Comparison of ENCODE assay signal across 1 cellular context in the genomic region with DNA sequence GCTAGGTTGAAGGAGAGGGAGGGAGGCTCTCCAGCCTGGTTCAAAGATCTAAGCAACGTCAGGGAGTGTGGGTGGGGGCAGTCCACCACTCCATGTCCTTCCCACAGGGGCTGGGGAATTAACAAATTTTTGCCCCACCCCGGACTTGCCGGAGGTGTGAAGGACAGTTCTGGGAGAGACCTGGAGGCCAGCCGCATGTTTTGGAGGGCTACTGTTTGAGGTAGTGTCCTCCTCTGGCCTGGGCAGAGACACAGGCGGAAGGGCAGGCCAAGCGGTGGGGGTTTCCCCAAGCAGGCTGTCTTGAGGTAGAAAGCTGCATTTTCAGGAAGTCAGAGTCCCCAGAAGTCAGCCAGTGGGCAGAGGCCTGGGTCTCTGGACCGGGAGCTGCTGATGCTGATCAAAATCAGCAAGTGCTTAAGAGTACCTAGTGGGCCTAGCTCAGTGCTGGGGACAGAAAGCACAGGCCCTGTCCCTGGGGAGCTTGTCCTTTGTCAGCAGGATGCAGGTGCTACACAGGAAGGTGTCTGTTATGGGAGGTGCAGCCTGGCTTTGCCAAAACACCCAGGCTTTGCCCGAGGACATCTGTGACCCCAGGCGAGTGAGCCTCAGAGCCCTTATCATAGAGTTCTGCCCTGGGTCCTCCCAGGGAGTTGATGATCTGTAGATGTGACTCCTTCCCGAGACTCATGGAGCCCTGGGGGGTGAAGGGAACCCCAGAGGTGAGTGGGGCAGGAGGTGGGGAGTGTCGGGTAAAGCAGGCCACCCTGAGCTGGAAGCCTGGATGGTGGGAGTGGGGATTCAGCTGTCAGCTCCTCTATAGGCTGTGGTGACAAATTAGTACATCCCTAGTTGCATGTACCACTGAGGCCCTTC.
TF ChIP-seq lines count a peak whose summit lies in the region.

No MANE protein-coding gene starts in this region.

TF ChIP-seq in GM12878, 131 proteins besides CTCF, POLR2A, EP300 and RAD21 (continued from another document):
- TF ChIP-seq, protein P1, sequence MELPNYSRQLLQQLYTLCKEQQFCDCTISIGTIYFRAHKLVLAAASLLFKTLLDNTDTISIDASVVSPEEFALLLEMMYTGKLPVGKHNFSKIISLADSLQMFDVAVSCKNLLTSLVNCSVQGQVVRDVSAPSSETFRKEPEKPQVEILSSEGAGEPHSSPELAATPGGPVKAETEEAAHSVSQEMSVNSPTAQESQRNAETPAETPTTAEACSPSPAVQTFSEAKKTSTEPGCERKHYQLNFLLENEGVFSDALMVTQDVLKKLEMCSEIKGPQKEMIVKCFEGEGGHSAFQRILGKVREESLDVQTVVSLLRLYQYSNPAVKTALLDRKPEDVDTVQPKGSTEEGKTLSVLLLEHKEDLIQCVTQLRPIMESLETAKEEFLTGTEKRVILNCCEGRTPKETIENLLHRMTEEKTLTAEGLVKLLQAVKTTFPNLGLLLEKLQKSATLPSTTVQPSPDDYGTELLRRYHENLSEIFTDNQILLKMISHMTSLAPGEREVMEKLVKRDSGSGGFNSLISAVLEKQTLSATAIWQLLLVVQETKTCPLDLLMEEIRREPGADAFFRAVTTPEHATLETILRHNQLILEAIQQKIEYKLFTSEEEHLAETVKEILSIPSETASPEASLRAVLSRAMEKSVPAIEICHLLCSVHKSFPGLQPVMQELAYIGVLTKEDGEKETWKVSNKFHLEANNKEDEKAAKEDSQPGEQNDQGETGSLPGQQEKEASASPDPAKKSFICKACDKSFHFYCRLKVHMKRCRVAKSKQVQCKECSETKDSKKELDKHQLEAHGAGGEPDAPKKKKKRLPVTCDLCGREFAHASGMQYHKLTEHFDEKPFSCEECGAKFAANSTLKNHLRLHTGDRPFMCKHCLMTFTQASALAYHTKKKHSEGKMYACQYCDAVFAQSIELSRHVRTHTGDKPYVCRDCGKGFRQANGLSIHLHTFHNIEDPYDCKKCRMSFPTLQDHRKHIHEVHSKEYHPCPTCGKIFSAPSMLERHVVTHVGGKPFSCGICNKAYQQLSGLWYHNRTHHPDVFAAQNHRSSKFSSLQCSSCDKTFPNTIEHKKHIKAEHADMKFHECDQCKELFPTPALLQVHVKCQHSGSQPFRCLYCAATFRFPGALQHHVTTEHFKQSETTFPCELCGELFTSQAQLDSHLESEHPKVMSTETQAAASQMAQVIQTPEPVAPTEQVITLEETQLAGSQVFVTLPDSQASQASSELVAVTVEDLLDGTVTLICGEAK (IDR thresholded peaks at IDR 0.05; ENCODE audit: borderline replicate concordance), result no peak
- peak; percentile 80; the same call in 1 of the 2 replicates for TF ChIP-seq DPF2 (IDR thresholded peaks at IDR 0.05)
- TF ChIP-seq NR2C2 (IDR thresholded peaks at IDR 0.05; ENCODE audit: borderline replicate concordance, control insufficient read depth, insufficient read length, low read depth), result no peak
- TF ChIP-seq, protein P2, sequence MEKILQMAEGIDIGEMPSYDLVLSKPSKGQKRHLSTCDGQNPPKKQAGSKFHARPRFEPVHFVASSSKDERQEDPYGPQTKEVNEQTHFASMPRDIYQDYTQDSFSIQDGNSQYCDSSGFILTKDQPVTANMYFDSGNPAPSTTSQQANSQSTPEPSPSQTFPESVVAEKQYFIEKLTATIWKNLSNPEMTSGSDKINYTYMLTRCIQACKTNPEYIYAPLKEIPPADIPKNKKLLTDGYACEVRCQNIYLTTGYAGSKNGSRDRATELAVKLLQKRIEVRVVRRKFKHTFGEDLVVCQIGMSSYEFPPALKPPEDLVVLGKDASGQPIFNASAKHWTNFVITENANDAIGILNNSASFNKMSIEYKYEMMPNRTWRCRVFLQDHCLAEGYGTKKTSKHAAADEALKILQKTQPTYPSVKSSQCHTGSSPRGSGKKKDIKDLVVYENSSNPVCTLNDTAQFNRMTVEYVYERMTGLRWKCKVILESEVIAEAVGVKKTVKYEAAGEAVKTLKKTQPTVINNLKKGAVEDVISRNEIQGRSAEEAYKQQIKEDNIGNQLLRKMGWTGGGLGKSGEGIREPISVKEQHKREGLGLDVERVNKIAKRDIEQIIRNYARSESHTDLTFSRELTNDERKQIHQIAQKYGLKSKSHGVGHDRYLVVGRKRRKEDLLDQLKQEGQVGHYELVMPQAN (conservative IDR thresholded peaks at IDR 0.05), result no peak
- TF ChIP-seq BHLHE40 (IDR thresholded peaks at IDR 0.05; ENCODE audit: borderline replicate concordance in 1 of 2, low read depth in 2 of 2, low read length in 1 of 2), result peak in 1 of 2 experiments; percentile 2; a peak in 1 of 4 replicates
- no peak for TF ChIP-seq KDM1A (IDR thresholded peaks at IDR 0.05; ENCODE audit: borderline replicate concordance)
- no peak for TF ChIP-seq WRNIP1 (IDR thresholded peaks at IDR 0.05; ENCODE audit: borderline replicate concordance, low read depth, low read length)
- no peak for TF ChIP-seq CEBPB (IDR thresholded peaks at IDR 0.05; ENCODE audit: borderline replicate concordance in 1 of 2, low read depth in 2 of 2, low read length in 2 of 2)
- TF ChIP-seq ZNF217 (IDR thresholded peaks at IDR 0.05), result no peak
- TF ChIP-seq, protein P3, sequence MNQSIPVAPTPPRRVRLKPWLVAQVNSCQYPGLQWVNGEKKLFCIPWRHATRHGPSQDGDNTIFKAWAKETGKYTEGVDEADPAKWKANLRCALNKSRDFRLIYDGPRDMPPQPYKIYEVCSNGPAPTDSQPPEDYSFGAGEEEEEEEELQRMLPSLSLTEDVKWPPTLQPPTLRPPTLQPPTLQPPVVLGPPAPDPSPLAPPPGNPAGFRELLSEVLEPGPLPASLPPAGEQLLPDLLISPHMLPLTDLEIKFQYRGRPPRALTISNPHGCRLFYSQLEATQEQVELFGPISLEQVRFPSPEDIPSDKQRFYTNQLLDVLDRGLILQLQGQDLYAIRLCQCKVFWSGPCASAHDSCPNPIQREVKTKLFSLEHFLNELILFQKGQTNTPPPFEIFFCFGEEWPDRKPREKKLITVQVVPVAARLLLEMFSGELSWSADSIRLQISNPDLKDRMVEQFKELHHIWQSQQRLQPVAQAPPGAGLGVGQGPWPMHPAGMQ (IDR thresholded peaks at IDR 0.05; ENCODE audit: borderline replicate concordance), result no peak
- TF ChIP-seq TCF3 (IDR thresholded peaks at IDR 0.05; ENCODE audit: borderline replicate concordance, insufficient read depth, low read depth, low read length), result no peak
- TF ChIP-seq NBN (IDR thresholded peaks at IDR 0.05), result peak; percentile 66; the same call in 1 of the 2 replicates
- TF ChIP-seq GABPA (IDR thresholded peaks at IDR 0.05; ENCODE audit: low read depth), result no peak
- TF ChIP-seq KLF5 (IDR thresholded peaks at IDR 0.05; ENCODE audit: partially characterized antibody), result no peak
- TF ChIP-seq ZNF622 (IDR thresholded peaks at IDR 0.05), result no peak
- TF ChIP-seq IKZF1 (conservative IDR thresholded peaks at IDR 0.05), result peak; percentile 84
- TF ChIP-seq, protein P4, sequence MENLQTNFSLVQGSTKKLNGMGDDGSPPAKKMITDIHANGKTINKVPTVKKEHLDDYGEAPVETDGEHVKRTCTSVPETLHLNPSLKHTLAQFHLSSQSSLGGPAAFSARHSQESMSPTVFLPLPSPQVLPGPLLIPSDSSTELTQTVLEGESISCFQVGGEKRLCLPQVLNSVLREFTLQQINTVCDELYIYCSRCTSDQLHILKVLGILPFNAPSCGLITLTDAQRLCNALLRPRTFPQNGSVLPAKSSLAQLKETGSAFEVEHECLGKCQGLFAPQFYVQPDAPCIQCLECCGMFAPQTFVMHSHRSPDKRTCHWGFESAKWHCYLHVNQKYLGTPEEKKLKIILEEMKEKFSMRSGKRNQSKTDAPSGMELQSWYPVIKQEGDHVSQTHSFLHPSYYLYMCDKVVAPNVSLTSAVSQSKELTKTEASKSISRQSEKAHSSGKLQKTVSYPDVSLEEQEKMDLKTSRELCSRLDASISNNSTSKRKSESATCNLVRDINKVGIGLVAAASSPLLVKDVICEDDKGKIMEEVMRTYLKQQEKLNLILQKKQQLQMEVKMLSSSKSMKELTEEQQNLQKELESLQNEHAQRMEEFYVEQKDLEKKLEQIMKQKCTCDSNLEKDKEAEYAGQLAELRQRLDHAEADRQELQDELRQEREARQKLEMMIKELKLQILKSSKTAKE (IDR thresholded peaks at IDR 0.05; ENCODE audit: low read depth, poor library complexity, severe bottlenecking), result peak; percentile 18
- TF ChIP-seq NRF1 (conservative IDR thresholded peaks at IDR 0.05; ENCODE audit: low read depth, low read length), result no peak
- 0 out of 2 replicates have a peak, but pooled peaks have one; percentile 34 for TF ChIP-seq TBL1XR1 (IDR thresholded peaks at IDR 0.05; ENCODE audit: low read depth, low read length)
- no peak for TF ChIP-seq POU2F2 (IDR thresholded peaks at IDR 0.05; ENCODE audit: borderline replicate concordance, low read depth, low read length)
- TF ChIP-seq KAT2A (conservative IDR thresholded peaks at IDR 0.05; ENCODE audit: control insufficient read depth, low read depth, low read length), result no peak
- no peak for TF ChIP-seq SRF (IDR thresholded peaks at IDR 0.05; ENCODE audit: low read depth in 2 of 2, low read length in 2 of 2)
